Comparison of ENCODE assay signal across 1 cellular context in genomic region chr6:44257753-44258324, GRCh38.
TF ChIP-seq lines count a peak whose summit lies in the region.

No MANE protein-coding gene starts in this region.

TF ChIP-seq in K562, 482 proteins besides CTCF, POLR2A, EP300 and RAD21 (continues in another document):
- TF ChIP-seq WHSC1 (IDR thresholded peaks at IDR 0.05; ENCODE audit: low read length) = no peak
- TF ChIP-seq ZBTB2 (IDR thresholded peaks at IDR 0.05) = peak; percentile 72; the same call in 1 of the 2 replicates
- no peak for TF ChIP-seq KAT2B (IDR thresholded peaks at IDR 0.05; ENCODE audit: low read depth, low read length)
- TF ChIP-seq ARID2 (IDR thresholded peaks at IDR 0.05) = no peak
- no peak for TF ChIP-seq TCF3 (CRISPR knock-in tag; IDR thresholded peaks at IDR 0.05)
- no peak for TF ChIP-seq ZNF124 (CRISPR knock-in tag; IDR thresholded peaks at IDR 0.05)
- no peak for TF ChIP-seq HMG20B (CRISPR knock-in tag; IDR thresholded peaks at IDR 0.05)
- TF ChIP-seq PHF8 (IDR thresholded peaks at IDR 0.05; ENCODE audit: borderline replicate concordance, low read length) = no peak
- TF ChIP-seq ZNF140 (CRISPR knock-in tag; IDR thresholded peaks at IDR 0.05) = no peak
- TF ChIP-seq MAFG (tag; conservative IDR thresholded peaks at IDR 0.05) = peak; percentile 66
- TF ChIP-seq RBM17 (IDR thresholded peaks at IDR 0.05; ENCODE audit: borderline replicate concordance, low read depth, low read length) = no peak
- no peak for TF ChIP-seq RBFOX2 (IDR thresholded peaks at IDR 0.05; ENCODE audit: low read depth, low read length)
- no peak for TF ChIP-seq USF1 (CRISPR knock-in tag; IDR thresholded peaks at IDR 0.05)
- TF ChIP-seq MLX (CRISPR knock-in tag; conservative IDR thresholded peaks at IDR 0.05) = peak in 1 of 2 experiments; percentile 85; a peak in 2 of 4 replicates
- TF ChIP-seq HDAC1 (IDR thresholded peaks at IDR 0.05) = no peak
- TF ChIP-seq SMAD2 (IDR thresholded peaks at IDR 0.05; ENCODE audit: low read depth, low read length) = no peak
- no peak for TF ChIP-seq CBFA2T2 (conservative IDR thresholded peaks at IDR 0.05)
- no peak for TF ChIP-seq KHSRP (IDR thresholded peaks at IDR 0.05)
- TF ChIP-seq TAF7 (tag; IDR thresholded peaks at IDR 0.05) = no peak
- TF ChIP-seq CHD7 (IDR thresholded peaks at IDR 0.05; ENCODE audit: low read depth, low read length) = no peak
- peak in 1 of 2 experiments; percentile 6; a peak in 1 of 4 replicates for TF ChIP-seq TEAD1 (CRISPR knock-in tag; IDR thresholded peaks at IDR 0.05)
- no peak for TF ChIP-seq ZBTB12 (CRISPR knock-in tag; IDR thresholded peaks at IDR 0.05)
- no peak for TF ChIP-seq CEBPG (CRISPR knock-in tag; IDR thresholded peaks at IDR 0.05)
- no peak for TF ChIP-seq CEBPG (tag; conservative IDR thresholded peaks at IDR 0.05 in 1 of 2, IDR thresholded peaks at IDR 0.05 in 1 of 2)
- no peak for TF ChIP-seq FOXA3 (CRISPR knock-in tag; conservative IDR thresholded peaks at IDR 0.05 in 1 of 2, IDR thresholded peaks at IDR 0.05 in 1 of 2)
- no peak for TF ChIP-seq BCLAF1 (IDR thresholded peaks at IDR 0.05; ENCODE audit: borderline replicate concordance in 1 of 2, control insufficient read depth in 1 of 2, low read depth in 2 of 2, low read length in 1 of 2)
- no peak for TF ChIP-seq ZNF551 (CRISPR knock-in tag; IDR thresholded peaks at IDR 0.05)
- TF ChIP-seq NFATC3 (IDR thresholded peaks at IDR 0.05) = 0 out of 2 replicates have a peak, but pooled peaks have one; percentile 35
- TF ChIP-seq FUS (optimal IDR thresholded peaks at IDR 0.05; ENCODE audit: low read depth, low read length) = no peak
- TF ChIP-seq ZNF311 (CRISPR knock-in tag; IDR thresholded peaks at IDR 0.05) = no peak
- 0 out of 4 replicates have a peak, but pooled peaks of 1 of the 2 experiments have one; percentile 29 for TF ChIP-seq MLLT1 (IDR thresholded peaks at IDR 0.05)
- no peak for TF ChIP-seq ZNF785 (CRISPR knock-in tag; IDR thresholded peaks at IDR 0.05)
- no peak for TF ChIP-seq ZFP36 (IDR thresholded peaks at IDR 0.05; ENCODE audit: low read depth, low read length, partially characterized antibody)
- TF ChIP-seq SNRNP70 (optimal IDR thresholded peaks at IDR 0.05; ENCODE audit: low read depth, low read length) = no peak
- no peak for TF ChIP-seq ZNF444 (CRISPR knock-in tag; IDR thresholded peaks at IDR 0.05)
- TF ChIP-seq ILF3 (IDR thresholded peaks at IDR 0.05; ENCODE audit: borderline replicate concordance) = no peak
- TF ChIP-seq ZKSCAN1 (IDR thresholded peaks at IDR 0.05; ENCODE audit: low read depth, low read length) = no peak
- TF ChIP-seq BDP1 (IDR thresholded peaks at IDR 0.05; ENCODE audit: insufficient read depth, insufficient read length) = no peak
- TF ChIP-seq ELK1 (CRISPR knock-in tag; IDR thresholded peaks at IDR 0.05) = no peak
- no peak for TF ChIP-seq LCOR (CRISPR knock-in tag; IDR thresholded peaks at IDR 0.05)
- no peak for TF ChIP-seq HSF4 (CRISPR knock-in tag; IDR thresholded peaks at IDR 0.05; ENCODE audit: borderline replicate concordance)
- no peak for TF ChIP-seq RBM14 (IDR thresholded peaks at IDR 0.05; ENCODE audit: borderline replicate concordance, insufficient read depth, low read depth, low read length)
